ENCODE assay signal across 12 cellular contexts in genomic region chr12:68237523-68238070, GRCh38. TPM values are rescaled to one million over a fixed set of nuclear protein-coding genes. Genes with fewer than 3 reads are reported as not detected.
A peak's percentile ranks its signal among the peaks of the same experiment; 100 is the strongest.
DNase-seq lines count a peak whose midpoint lies in the region; ATAC-seq and TF ChIP-seq lines count a peak whose summit lies in the region.
"Had no signal": no experiment of that assay in that cellular context is flagged by ENCODE, and none has a peak within 500 bp of the region (broad histone marks: within the 10 kb centered on the region; RNA-seq: fewer than 3 reads in every experiment).

No MANE protein-coding gene starts in this region.

- peak overlapping the region; percentile 91 to 97 for H3K27ac Mint-ChIP-seq in T-cell

- TF ChIP-seq CTCF in thoracic aorta (IDR thresholded peaks at IDR 0.05) (no peak), gastrocnemius medialis (IDR thresholded peaks at IDR 0.05 in 4 of 5, conservative IDR thresholded peaks at IDR 0.05 in 1 of 5) (no peak)

- no peaks in the 10 kb centered on the region for H3K9me3 Mint-ChIP-seq in T-cell

- peaks cover 49 to 58% (median 51%) of the 10 kb centered on the region in 3 donors for H3K4me1 Mint-ChIP-seq in T-cell

- no peaks in the 10 kb centered on the region for H3K27me3 Mint-ChIP-seq in T-cell

- no peak for TF ChIP-seq POLR2A in gastrocnemius medialis (IDR thresholded peaks at IDR 0.05)

- H3K4me3 Mint-ChIP-seq in T-cell = peak overlapping the region in 2 of 3 donors; percentile 84 to 86

- H3K27me3 ChIP-seq in thoracic aorta (replicated peaks; ENCODE audit: insufficient read depth) (no peaks in the 10 kb centered on the region), gastrocnemius medialis (no peaks in the 10 kb centered on the region)
- H3K27me3 ChIP-seq: breast epithelium had no signal

- H3K36me3 Mint-ChIP-seq in T-cell = no peaks in the 10 kb centered on the region

- POLR2A ChIA-PET in T-cell (lab: Charles Lee) = no interaction called here

- ATAC-seq in left ventricle myocardium superior (peak; percentile 41), T-cell (replicated peaks in 1 of 4) (no peak), thoracic aorta (ENCODE audit: insufficient number of reproducible peaks, low FRiP score, low read depth) (no peak), HG02642 (IDR thresholded peaks at IDR 0.05; ENCODE audit: poor library complexity, unreplicated experiment) (no peak), gastrocnemius medialis (no peak)

- peak overlapping the region; percentile 60 for H3K4me3 ChIP-seq in thoracic aorta
- no peak overlapping the region for H3K4me3 ChIP-seq in gastrocnemius medialis

- H3K4me1 ChIP-seq in thoracic aorta (ENCODE audit: control insufficient read depth in 1 of 2, low read depth in 2 of 2) (peaks cover 2 to 20% of the 10 kb centered on the region in 2 donors), gastrocnemius medialis (peaks cover 8% of the 10 kb centered on the region in 2 donors)
- H3K4me1 ChIP-seq: breast epithelium had no signal

- intact Hi-C loops in left ventricle myocardium superior (cut with micrococcal nuclease) (loop anchor here (5.0 kb wide), 1 partner anchor 85 kb away; no protein-coding TSS in a partner anchor), cardiac septum (cut with DNase I) (no loop called here), gastrocnemius medialis (cut with DNase I; ENCODE audit: low total_unique reads) (no loop called here)

- H3K27ac ChIP-seq in thoracic aorta = no peak overlapping the region
- H3K27ac ChIP-seq in gastrocnemius medialis = no peak overlapping the region

- in situ Hi-C loops in gastrocnemius medialis (cut with MboI; ENCODE audit: low sequenced_read_pairs in 4 of 4) = loop anchor here in 1 of 4 donors (10.0 kb wide), 1 partner anchor 77 kb away; no protein-coding TSS in a partner anchor

- DNase-seq in left ventricle myocardium superior = no peak
- DNase-seq in cardiac septum (ENCODE audit: low spot score) = no peak
- no peak for DNase-seq in T-cell
- DNase-seq in inferior parietal cortex (ENCODE audit: extremely low spot score) = peak; percentile 43
- DNase-seq in thoracic aorta (ENCODE audit: low spot score) = no peak
- no peak for DNase-seq in gastrocnemius medialis
- DNase-seq in activated CD8-positive, alpha-beta memory T cell treated with anti-CD3 and anti-CD28 coated beads, Interleukin-2, amount 50 U/mL, for 48 hours = no peak
- DNase-seq: activated CD8-positive, alpha-beta memory T cell treated with anti-CD3 and anti-CD28 coated beads, Interleukin-2, amount 50 U/mL, for 4 hours; substantia nigra had no signal

- CTCF ChIA-PET in T-cell (lab: Charles Lee) = interaction anchor here in 1 of 2 donors (0.6 to 2.8 kb wide), 3 partner anchors 9 to 197 kb away, joined by 3 to 15 read pairs (median 6); no protein-coding TSS in a partner anchor

- no peaks in the 10 kb centered on the region for H3K36me3 ChIP-seq in thoracic aorta
- H3K36me3 ChIP-seq in gastrocnemius medialis = no peaks in the 10 kb centered on the region
- H3K36me3 ChIP-seq: breast epithelium had no signal

- H3K9me3 ChIP-seq in thoracic aorta = no peaks in the 10 kb centered on the region
- no peaks in the 10 kb centered on the region for H3K9me3 ChIP-seq in gastrocnemius medialis
- H3K9me3 ChIP-seq: breast epithelium had no signal

RNA-seq across cellular contexts. Expression of gene IL26, which starts 12.0 kb away (rescaled TPM):
- total RNA-seq in left ventricle myocardium superior (not detected), cardiac septum (not detected), T-cell (under 1 TPM in 1 of 5 donors, not detected in 4; 0.39 TPM), thoracic aorta (not detected), gastrocnemius medialis (not detected)
- total RNA-seq: breast epithelium had no signal

RNA-seq across cellular contexts. Expression of gene IL22, which starts 15.8 kb away (rescaled TPM):
- not detected for total RNA-seq in left ventricle myocardium superior
- not detected for total RNA-seq in cardiac septum
- total RNA-seq in T-cell = under 1 TPM in 1 of 5 donors, not detected in 4; 0.63 TPM
- total RNA-seq in thoracic aorta = not detected
- total RNA-seq in gastrocnemius medialis = not detected
- total RNA-seq: breast epithelium; T-helper 2 cell treated with Interferon-gamma antibody and Interleukin-4, amounts not matched to agents 100 ng/mL and 5 ng/mL, for 36 hours had no signal
